Comparison of ENCODE assay signal across 19 cellular contexts in genomic region chr14:54229136-54229535, GRCh38.
A peak's percentile ranks its signal among the peaks of the same experiment; 100 is the strongest.
DNase-seq lines count a peak whose midpoint lies in the region; ATAC-seq, FAIRE-seq and TF ChIP-seq lines count a peak whose summit lies in the region.
"Had no signal": no experiment of that assay in that cellular context is flagged by ENCODE, and none has a peak within 500 bp of the region (broad histone marks: within the 10 kb centered on the region; RNA-seq: fewer than 3 reads in every experiment).

No MANE protein-coding gene starts in this region.

- no peaks in the 10 kb centered on the region for H3K36me3 Mint-ChIP-seq in MCF 10A (ENCODE audit: insufficient read depth, unreplicated experiment)

- no peaks in the 10 kb centered on the region for H3K27me3 Mint-ChIP-seq in MCF 10A (ENCODE audit: insufficient read depth, unreplicated experiment)

- POLR2A ChIA-PET in MCF 10A (lab: Yijun Ruan, JAX) (no interaction called here), HepG2 (lab: Yijun Ruan, JAX) (no interaction called here)

- no peak overlapping the region for H2AFZ ChIP-seq in HepG2 (ENCODE audit: low read length)

- TF ChIP-seq POLR2A in breast epithelium (IDR thresholded peaks at IDR 0.05) (no peak), right lobe of liver (IDR thresholded peaks at IDR 0.05) (no peak), HepG2 (IDR thresholded peaks at IDR 0.05; ENCODE audit: insufficient read depth in 1 of 2, low read depth in 2 of 2, low read length in 2 of 2) (no peak)

- CTCF ChIA-PET in MCF 10A (lab: Yijun Ruan, JAX) (no interaction called here), HepG2 (lab: Yijun Ruan, JAX; ENCODE audit: low intra/inter-chr PET ratio, low total read pairs) (no interaction called here)

- H4K20me1 ChIP-seq in HepG2 (ENCODE audit: insufficient read depth, low read length): no peaks in the 10 kb centered on the region

- TF ChIP-seq RAD21 in HepG2 (CRISPR knock-in tag; IDR thresholded peaks at IDR 0.05): no peak

- TF ChIP-seq CTCF in MCF 10A (IDR thresholded peaks at IDR 0.05; ENCODE audit: unreplicated experiment) (no peak), breast epithelium (IDR thresholded peaks at IDR 0.05) (no peak), right lobe of liver (IDR thresholded peaks at IDR 0.05) (no peak), HepG2 (CRISPR knock-in tag; IDR thresholded peaks at IDR 0.05) (no peak), fibroblast of the aortic adventitia (IDR thresholded peaks at IDR 0.05; ENCODE audit: insufficient read depth, low read length) (no peak)

- no peak for TF ChIP-seq EP300 in HepG2 (IDR thresholded peaks at IDR 0.05; ENCODE audit: low read depth in 2 of 2, low read length in 2 of 2)
- no peak for TF ChIP-seq EP300 in HepG2 (CRISPR knock-in tag; IDR thresholded peaks at IDR 0.05; ENCODE audit: borderline replicate concordance)

- intact Hi-C loops in MCF 10A (cut with micrococcal nuclease): no loop called here
- intact Hi-C loops in breast epithelium (cut with DNase I; ENCODE audit: low total_unique reads): no loop called here
- intact Hi-C loops in right lobe of liver (cut with DNase I): no loop called here
- intact Hi-C loops in HepG2 (cut with micrococcal nuclease; ENCODE audit: unreplicated experiment): no loop called here
- intact Hi-C loops in sciatic nerve (cut with DNase I): no loop called here

- no peaks in the 10 kb centered on the region for H3K9me3 ChIP-seq in breast epithelium
- no peaks in the 10 kb centered on the region for H3K9me3 ChIP-seq in right lobe of liver
- H3K9me3 ChIP-seq in HepG2 (ENCODE audit: low read length): no peaks in the 10 kb centered on the region
- H3K9me3 ChIP-seq: A549, Caco-2 had no signal

- no peaks in the 10 kb centered on the region for H3K79me2 ChIP-seq in HepG2 (ENCODE audit: insufficient read depth, low read length)

- no peak for FAIRE-seq in HepG2 (lab: Jason Lieb, UNC)
- FAIRE-seq: A549, D721Med, GM12891, GM19239, H1 had no signal

- H3K27ac Mint-ChIP-seq in MCF 10A (ENCODE audit: low read depth, unreplicated experiment): peak overlapping the region; percentile 23
- H3K27ac Mint-ChIP-seq: CD4-positive, alpha-beta T cell; H9 had no signal

- no TSS peak for BruUV-seq in MCF 10A (replicated peaks; lab: Mats Ljungman, UMichigan)
- BruUV-seq in HepG2 (replicated peaks; lab: Mats Ljungman, UMichigan): no TSS peak

- H3K9ac ChIP-seq in HepG2 (ENCODE audit: insufficient read depth, low read depth, low read length): no peak overlapping the region

- peak; percentile 30 to 58 (median 50) for ATAC-seq in right lobe of liver
- ATAC-seq in HepG2: no peak
- peak; percentile 44 for ATAC-seq in sciatic nerve
- ATAC-seq: A549 had no signal

- in situ Hi-C loops in HepG2 (cut with HindIII; ENCODE audit: extremely low pct_ligation_motif_present, low pct_unique_long_range_greater_than_20kb): no loop called here

- H3K27ac ChIP-seq in breast epithelium (no peak overlapping the region), right lobe of liver (no peak overlapping the region), HepG2 (ENCODE audit: extremely low read length, insufficient read depth, low read length) (no peak overlapping the region)
- H3K27ac ChIP-seq: 22Rv1, A549, C4-2B had no signal

- H3K4me1 Mint-ChIP-seq in MCF 10A (ENCODE audit: insufficient read depth, unreplicated experiment): peaks cover 27% of the 10 kb centered on the region
- H3K4me1 Mint-ChIP-seq: H9 had no signal

- no peaks in the 10 kb centered on the region for H3K9me3 Mint-ChIP-seq in MCF 10A (ENCODE audit: unreplicated experiment)

- H3K4me3 ChIP-seq in breast epithelium (no peak overlapping the region), right lobe of liver (no peak overlapping the region), HepG2 (replicated peaks in 1 of 3; ENCODE audit: insufficient read depth in 1 of 3, low read depth in 2 of 3, low read length in 3 of 3) (no peak overlapping the region), fibroblast of the aortic adventitia (ENCODE audit: low read depth, low read length) (no peak overlapping the region)
- H3K4me3 ChIP-seq: A549 had no signal

- no peaks in the 10 kb centered on the region for H3K27me3 ChIP-seq in breast epithelium
- no peaks in the 10 kb centered on the region for H3K27me3 ChIP-seq in right lobe of liver
- no peaks in the 10 kb centered on the region for H3K27me3 ChIP-seq in HepG2 (ENCODE audit: control insufficient read depth in 1 of 2, insufficient read depth in 2 of 2, low read length in 2 of 2)

- 21% methylated on average over 1 of the region's 1 CpG for WGBS in right lobe of liver (ENCODE audit: insufficient coverage, low coverage, low lambda C conversion rate, missing lambda C conversion rate)
- WGBS in HepG2 (ENCODE audit: low lambda C conversion rate): 91% methylated on average over 1 of the region's 1 CpG

- DNase-seq in MCF 10A (ENCODE audit: unreplicated experiment) (no peak), breast epithelium (ENCODE audit: low spot score in 2 of 2) (no peak), right lobe of liver (no peak), HepG2 (ENCODE audit: low spot score) (no peak), fibroblast of the aortic adventitia (ENCODE audit: low read depth) (peak; percentile 64), sciatic nerve (ENCODE audit: low spot score) (no peak), medulla oblongata (ENCODE audit: extremely low spot score) (no peak), Kasumi-1 (lab: John Stamatoyannopoulos, UW) (no peak)
- DNase-seq: AML-193; Caco-2; CD4-positive, alpha-beta T cell; H9 had no signal

- H3K4me1 ChIP-seq in breast epithelium (no peaks in the 10 kb centered on the region), right lobe of liver (peaks cover 0 to 7% (median 3%) of the 10 kb centered on the region in 4 donors), HepG2 (ENCODE audit: insufficient read depth, low read length) (peaks cover 9% of the 10 kb centered on the region; the same call in 1 of the 2 replicates)
- H3K4me1 ChIP-seq: A549, Caco-2 had no signal

- H3K36me3 ChIP-seq in breast epithelium (no peaks in the 10 kb centered on the region), right lobe of liver (no peaks in the 10 kb centered on the region), HepG2 (replicated peaks in 1 of 2; ENCODE audit: control insufficient read depth in 1 of 2, insufficient read depth in 2 of 2, low read length in 2 of 2) (no peaks in the 10 kb centered on the region)

- no peak overlapping the region for H3K4me3 Mint-ChIP-seq in MCF 10A (ENCODE audit: unreplicated experiment)
- H3K4me3 Mint-ChIP-seq: CD4-positive, alpha-beta T cell; H9 had no signal

- H3K4me2 ChIP-seq in HepG2 (ENCODE audit: low read depth, low read length): no peak overlapping the region
- H3K4me2 ChIP-seq: A549 had no signal

TF ChIP-seq in HepG2, 621 proteins besides CTCF, POLR2A, EP300 and RAD21 (continues in another document):
- TF ChIP-seq JUND (CRISPR knock-in tag; IDR thresholded peaks at IDR 0.05) (no peak), ZNF281 (CRISPR knock-in tag; IDR thresholded peaks at IDR 0.05; ENCODE audit: borderline replicate concordance) (no peak), ZBTB26 (CRISPR knock-in tag; IDR thresholded peaks at IDR 0.05; ENCODE audit: borderline replicate concordance) (no peak), USF2 (IDR thresholded peaks at IDR 0.05; ENCODE audit: low read depth, low read length) (no peak), USF2 (CRISPR knock-in tag; IDR thresholded peaks at IDR 0.05; ENCODE audit: borderline replicate concordance) (no peak), CBFB (CRISPR knock-in tag; IDR thresholded peaks at IDR 0.05) (no peak), SPEN (CRISPR knock-in tag; IDR thresholded peaks at IDR 0.05; ENCODE audit: low read depth) (no peak), MED1 (CRISPR knock-in tag; IDR thresholded peaks at IDR 0.05) (no peak), REL (CRISPR knock-in tag; conservative IDR thresholded peaks at IDR 0.05) (no peak)
